Comparison of ENCODE assay signal across 2 cellular contexts in genomic region chr15:63764124-63764827, GRCh38.
TF ChIP-seq lines count a peak whose summit lies in the region.

No MANE protein-coding gene starts in this region.

TF ChIP-seq in HEK293, 187 proteins besides CTCF, POLR2A, EP300 and RAD21 (continued from another document):
- TF ChIP-seq ZNF664 (tag by site-specific recombination; IDR thresholded peaks at IDR 0.05) (no peak), OVOL3 (tag by site-specific recombination; IDR thresholded peaks at IDR 0.05) (no peak), WT1 (tag by site-specific recombination; IDR thresholded peaks at IDR 0.05) (0 out of 2 replicates have a peak, but pooled peaks have one; percentile 8), ZNF600 (tag by site-specific recombination; IDR thresholded peaks at IDR 0.05) (no peak), GLI2 (tag by site-specific recombination; IDR thresholded peaks at IDR 0.05; ENCODE audit: borderline replicate concordance, low read depth) (no peak), PRDM6 (tag by site-specific recombination; IDR thresholded peaks at IDR 0.05) (peak; percentile 78)
TF ChIP-seq in HEK293: peak in this region for 5.

TF ChIP-seq in GM12878, 131 proteins besides CTCF, POLR2A, EP300 and RAD21 (continued from another document):
- TF ChIP-seq SKIL (IDR thresholded peaks at IDR 0.05; ENCODE audit: low read depth, poor library complexity, severe bottlenecking) (peak; percentile 30), NKRF (conservative IDR thresholded peaks at IDR 0.05) (no peak), MTA2 (IDR thresholded peaks at IDR 0.05; ENCODE audit: low read depth) (peak; percentile 51; the same call in 1 of the 2 replicates), BHLHE40 (IDR thresholded peaks at IDR 0.05; ENCODE audit: borderline replicate concordance in 1 of 2, low read depth in 2 of 2, low read length in 1 of 2) (peak; percentile 51 to 72; a peak in 3 of 4 replicates), IKZF2 (IDR thresholded peaks at IDR 0.05) (peak; percentile 15 to 18; a peak in 2 of 4 replicates), RUNX3 (IDR thresholded peaks at IDR 0.05; ENCODE audit: low read length) (peak; percentile 60), RELB (IDR thresholded peaks at IDR 0.05; ENCODE audit: low read depth) (0 out of 2 replicates have a peak, but pooled peaks have one; percentile 19), RAD51 (IDR thresholded peaks at IDR 0.05) (peak; percentile 83), MEF2A (IDR thresholded peaks at IDR 0.05; ENCODE audit: insufficient read depth, low read depth, low read length) (no peak), PKNOX1 (IDR thresholded peaks at IDR 0.05) (peak; percentile 40; the same call in 1 of the 2 replicates), SP1 (IDR thresholded peaks at IDR 0.05; ENCODE audit: low read depth, low read length) (no peak)
